In genomic region chr3:42581400-42581708, GRCh38 we compare ENCODE assay signal across 8 cellular contexts. TPM values are rescaled to one million over a fixed set of nuclear protein-coding genes. Genes with fewer than 3 reads are reported as not detected.
A peak's percentile ranks its signal among the peaks of the same experiment; 100 is the strongest.
DNase-seq lines count a peak whose midpoint lies in the region; ATAC-seq and TF ChIP-seq lines count a peak whose summit lies in the region.

No MANE protein-coding gene starts in this region.

- ATAC-seq in activated B cell treated with CpG ODN at 0.5 μM for 24 hours (ENCODE audit: low read depth) (no peak), GM19467 (IDR thresholded peaks at IDR 0.05; ENCODE audit: unreplicated experiment) (no peak)
- ATAC-seq in stimulated activated naive B cell treated with anti-CD40 and anti-IgM and Interleukin-4, amounts not matched to agents 10 μg/mL and 1 μg/mL and 100 μg/mL, for 72 hours (replicated peaks): peak; percentile 1 to 7

- POLR2A ChIA-PET in activated B cell treated with CpG ODN at 0.5 μM for 24 hours (lab: Charles Lee): interaction anchor here (1.0 to 3.4 kb wide), 4 partner anchors 10 to 20 kb away, joined by 3 to 57 read pairs (median 27); partner anchors contain the start of genes NKTR and SS18L2

- DNase-seq in NCI-H510A treated with DMSO at 0.1 percent for 48 hours (lab: John Stamatoyannopoulos, UW): peak; percentile 76
- no peak for DNase-seq in NCI-H510A (lab: John Stamatoyannopoulos, UW)
- DNase-seq in activated B cell treated with CpG ODN at 0.5 μM for 24 hours: no peak
- no peak for DNase-seq in stimulated activated naive B cell treated with anti-CD40 and anti-IgM and Interleukin-4, amounts not matched to agents 10 μg/mL and 1 μg/mL and 100 μg/mL, for 72 hours
- DNase-seq in NCI-H2107 (lab: John Stamatoyannopoulos, UW): no peak
- no peak for DNase-seq in NK-92 (lab: John Stamatoyannopoulos, UW; ENCODE audit: unreplicated experiment)

- peaks cover 19% of the 10 kb centered on the region for H3K36me3 Mint-ChIP-seq in activated B cell treated with CpG ODN at 0.5 μM for 24 hours (ENCODE audit: low read depth)
- H3K36me3 Mint-ChIP-seq in stimulated activated naive B cell treated with anti-CD40 and anti-IgM and Interleukin-4, amounts not matched to agents 10 μg/mL and 1 μg/mL and 100 μg/mL, for 72 hours: peaks cover 11 to 26% of the 10 kb centered on the region in 2 donors

- H3K4me3 ChIP-seq in iPS-11a (ENCODE audit: low read depth, low read length): peak overlapping the region; percentile 81

- intact Hi-C loops in activated B cell treated with CpG ODN at 0.5 μM for 24 hours (cut with micrococcal nuclease): loop anchor here (5.0 to 10.0 kb wide), 3 partner anchors 79 to 1377 kb away; partner anchors contain the start of gene VIPR1

- H3K9me3 Mint-ChIP-seq in activated B cell treated with CpG ODN at 0.5 μM for 24 hours: no peaks in the 10 kb centered on the region
- peaks cover 0 to 4% of the 10 kb centered on the region in 2 donors for H3K9me3 Mint-ChIP-seq in stimulated activated naive B cell treated with anti-CD40 and anti-IgM and Interleukin-4, amounts not matched to agents 10 μg/mL and 1 μg/mL and 100 μg/mL, for 72 hours

- CTCF ChIA-PET in activated B cell treated with CpG ODN at 0.5 μM for 24 hours (lab: Charles Lee): interaction anchor here (1.0 to 1.8 kb wide), 3 partner anchors 9 to 10 kb away, joined by 3 to 7 read pairs (median 3); partner anchors contain the start of gene SS18L2

- peak overlapping the region; percentile 94 for H3K4me3 Mint-ChIP-seq in activated B cell treated with CpG ODN at 0.5 μM for 24 hours
- H3K4me3 Mint-ChIP-seq in stimulated activated naive B cell treated with anti-CD40 and anti-IgM and Interleukin-4, amounts not matched to agents 10 μg/mL and 1 μg/mL and 100 μg/mL, for 72 hours: peak overlapping the region; percentile 95 to 97

- no peak for TF ChIP-seq CTCF in activated B cell treated with CpG ODN at 0.5 μM for 24 hours (IDR thresholded peaks at IDR 0.05)

- peaks cover 29% of the 10 kb centered on the region for H3K4me1 Mint-ChIP-seq in activated B cell treated with CpG ODN at 0.5 μM for 24 hours
- H3K4me1 Mint-ChIP-seq in stimulated activated naive B cell treated with anti-CD40 and anti-IgM and Interleukin-4, amounts not matched to agents 10 μg/mL and 1 μg/mL and 100 μg/mL, for 72 hours: peaks cover 28 to 40% of the 10 kb centered on the region in 2 donors

- peak overlapping the region; percentile 61 for H3K27ac Mint-ChIP-seq in activated B cell treated with CpG ODN at 0.5 μM for 24 hours
- peak overlapping the region; percentile 83 for H3K27ac Mint-ChIP-seq in stimulated activated naive B cell treated with anti-CD40 and anti-IgM and Interleukin-4, amounts not matched to agents 10 μg/mL and 1 μg/mL and 100 μg/mL, for 72 hours

- no peaks in the 10 kb centered on the region for H3K27me3 Mint-ChIP-seq in activated B cell treated with CpG ODN at 0.5 μM for 24 hours
- no peaks in the 10 kb centered on the region for H3K27me3 Mint-ChIP-seq in stimulated activated naive B cell treated with anti-CD40 and anti-IgM and Interleukin-4, amounts not matched to agents 10 μg/mL and 1 μg/mL and 100 μg/mL, for 72 hours

RNA-seq across cellular contexts. Expression of gene SEC22C, which starts 0.4 kb away (rescaled TPM):
- total RNA-seq in activated B cell treated with CpG ODN at 0.5 μM for 24 hours: 36.4 and 38.3 TPM in 2 replicates

RNA-seq across cellular contexts. Expression of gene SS18L2, which starts 9.3 kb away (rescaled TPM):
- total RNA-seq in activated B cell treated with CpG ODN at 0.5 μM for 24 hours: 57.0 and 61.3 TPM in 2 replicates

RNA-seq across cellular contexts. Expression of gene NKTR, which starts 19.1 kb away (rescaled TPM):
- 107 and 126 TPM in 2 replicates for total RNA-seq in activated B cell treated with CpG ODN at 0.5 μM for 24 hours

Comparison
In these comparisons a context has a peak if more than half of its experiments do, and no peak if none do; other contexts are left out.
1. ATAC-seq: peak in stimulated activated naive B cell treated with anti-CD40 and anti-IgM and Interleukin-4, amounts not matched to agents 10 μg/mL and 1 μg/mL and 100 μg/mL, for 72 hours (2 of 2); none in activated B cell treated with CpG ODN at 0.5 μM for 24 hours (single experiment) and GM19467 (single experiment).